Comparison of ENCODE assay signal across 10 cellular contexts in the genomic region with DNA sequence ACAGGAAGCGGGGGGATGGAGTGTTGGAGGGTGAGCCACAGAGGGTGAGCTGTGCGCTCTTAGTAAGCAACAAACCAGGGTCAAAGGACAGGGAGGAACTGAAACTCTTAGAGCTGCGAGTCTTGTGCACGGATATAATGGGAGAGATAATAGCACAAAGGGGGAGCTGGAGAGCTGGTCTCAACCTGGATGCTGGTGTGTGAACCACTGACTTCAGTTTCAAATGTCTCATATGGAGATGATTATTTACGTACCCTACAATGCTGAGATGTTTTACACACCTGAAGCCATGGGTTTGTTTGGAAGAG. TPM values are rescaled to one million over a fixed set of nuclear protein-coding genes. Genes with fewer than 3 reads are reported as not detected.
DNase-seq lines count a peak whose midpoint lies in the region; ATAC-seq and TF ChIP-seq lines count a peak whose summit lies in the region.
"Had no signal": no experiment of that assay in that cellular context is flagged by ENCODE, and none has a peak within 500 bp of the region (broad histone marks: within the 10 kb centered on the region; RNA-seq: fewer than 3 reads in every experiment).

No MANE protein-coding gene starts in this region.

- ATAC-seq in HG02970 (IDR thresholded peaks at IDR 0.05; ENCODE audit: low FRiP score, unreplicated experiment) = peak; percentile 98
- peak; percentile 99 for ATAC-seq in memory B cell (ENCODE audit: low read depth)
- no peak for ATAC-seq in stimulated activated naive CD8-positive, alpha-beta T cell treated with anti-CD3 and anti-CD28 coated beads, Interleukin-15, amount 100 ng/mL, for 72 hours

- H3K4me1 Mint-ChIP-seq in memory B cell = peaks cover 18% of the 10 kb centered on the region
- peaks cover 12 to 14% of the 10 kb centered on the region in 2 donors for H3K4me1 Mint-ChIP-seq in immature natural killer cell
- H3K4me1 Mint-ChIP-seq in activated T-cell treated with anti-CD3 and anti-CD28 coated beads, Interleukin-2, amount 50 U/mL, for 24 hours (ENCODE audit: low read depth) = peaks cover 7% of the 10 kb centered on the region
- H3K4me1 Mint-ChIP-seq in stimulated activated naive CD8-positive, alpha-beta T cell treated with anti-CD3 and anti-CD28 coated beads, Interleukin-15, amount 100 ng/mL, for 72 hours = peaks cover 12% of the 10 kb centered on the region

- H3K4me3 ChIP-seq in OCI-LY3 (ENCODE audit: low read length) = peak overlapping the region; percentile 28
- H3K4me3 ChIP-seq: lung, thoracic aorta had no signal

- no peaks in the 10 kb centered on the region for H3K27me3 ChIP-seq in OCI-LY3 (ENCODE audit: low read depth, low read length)

- H3K27me3 Mint-ChIP-seq in memory B cell (no peaks in the 10 kb centered on the region), immature natural killer cell (ENCODE audit: low read depth in 3 of 3) (peaks cover 4 to 7% (median 6%) of the 10 kb centered on the region in 3 donors)
- H3K27me3 Mint-ChIP-seq in activated T-cell treated with anti-CD3 and anti-CD28 coated beads, Interleukin-2, amount 50 U/mL, for 24 hours = peaks cover 3% of the 10 kb centered on the region
- H3K27me3 Mint-ChIP-seq in stimulated activated naive CD8-positive, alpha-beta T cell treated with anti-CD3 and anti-CD28 coated beads, Interleukin-15, amount 100 ng/mL, for 72 hours = peaks cover 17% of the 10 kb centered on the region

- H4K20me1 ChIP-seq in OCI-LY3 (ENCODE audit: insufficient read depth, low read length) = no peaks in the 10 kb centered on the region

- H3K9me3 Mint-ChIP-seq in memory B cell (no peaks in the 10 kb centered on the region), immature natural killer cell (no peaks in the 10 kb centered on the region)
- no peaks in the 10 kb centered on the region for H3K9me3 Mint-ChIP-seq in activated T-cell treated with anti-CD3 and anti-CD28 coated beads, Interleukin-2, amount 50 U/mL, for 24 hours
- no peaks in the 10 kb centered on the region for H3K9me3 Mint-ChIP-seq in stimulated activated naive CD8-positive, alpha-beta T cell treated with anti-CD3 and anti-CD28 coated beads, Interleukin-15, amount 100 ng/mL, for 72 hours

- peak; percentile 68 for TF ChIP-seq CTCF in OCI-LY3 (IDR thresholded peaks at IDR 0.05; ENCODE audit: low read depth, low read length)

- H3K4me1 ChIP-seq in OCI-LY3 (ENCODE audit: low read length) = peaks cover 23% of the 10 kb centered on the region

- H3K27ac ChIP-seq in OCI-LY3 (ENCODE audit: low read length) = no peak overlapping the region
- H3K27ac ChIP-seq: thoracic aorta had no signal

- H3K36me3 ChIP-seq in OCI-LY3 (replicated peaks; ENCODE audit: low read depth, low read length) = no peaks in the 10 kb centered on the region
- H3K36me3 ChIP-seq: thoracic aorta had no signal

- no peak overlapping the region for H3K9ac ChIP-seq in OCI-LY3 (ENCODE audit: low read length)

- DNase-seq in NCI-H82 (lab: John Stamatoyannopoulos, UW) (peak; percentile 1), NCI-H82 treated with DMSO at 0.1 percent for 48 hours (lab: John Stamatoyannopoulos, UW; ENCODE audit: unreplicated experiment) (no peak), memory B cell (ENCODE audit: low spot score in 2 of 2) (peak; percentile 14 to 41), immature natural killer cell (no peak)
- no peak for DNase-seq in activated T-cell treated with anti-CD3 and anti-CD28 coated beads, Interleukin-2, amount 50 U/mL, for 24 hours
- DNase-seq in stimulated activated naive CD8-positive, alpha-beta T cell treated with anti-CD3 and anti-CD28 coated beads, Interleukin-15, amount 100 ng/mL, for 72 hours = no peak

- H3K9me3 ChIP-seq in OCI-LY3 (ENCODE audit: insufficient read depth, low read length) = no peaks in the 10 kb centered on the region
- H3K9me3 ChIP-seq: thoracic aorta had no signal

- H2AFZ ChIP-seq in OCI-LY3 (ENCODE audit: low read depth, low read length) = 0 out of 2 replicates have a peak overlapping the region, but pooled peaks have one; percentile 8

- H3K4me2 ChIP-seq in OCI-LY3 (ENCODE audit: low read length) = peak overlapping the region; percentile 61

- no peaks in the 10 kb centered on the region for H3K79me2 ChIP-seq in OCI-LY3 (ENCODE audit: low read length)

- H3K36me3 Mint-ChIP-seq in memory B cell (no peaks in the 10 kb centered on the region), immature natural killer cell (no peaks in the 10 kb centered on the region)
- no peaks in the 10 kb centered on the region for H3K36me3 Mint-ChIP-seq in activated T-cell treated with anti-CD3 and anti-CD28 coated beads, Interleukin-2, amount 50 U/mL, for 24 hours (ENCODE audit: low read depth)

- H3K27ac Mint-ChIP-seq in memory B cell = no peak overlapping the region
- H3K27ac Mint-ChIP-seq in immature natural killer cell = peak overlapping the region in 1 of 6 donors; percentile 74
- no peak overlapping the region for H3K27ac Mint-ChIP-seq in activated T-cell treated with anti-CD3 and anti-CD28 coated beads, Interleukin-2, amount 50 U/mL, for 24 hours
- peak overlapping the region in 1 of 2 donors; percentile 58 for H3K27ac Mint-ChIP-seq in stimulated activated naive CD8-positive, alpha-beta T cell treated with anti-CD3 and anti-CD28 coated beads, Interleukin-15, amount 100 ng/mL, for 72 hours

- H3K4me3 Mint-ChIP-seq in memory B cell = no peak overlapping the region
- H3K4me3 Mint-ChIP-seq in immature natural killer cell = no peak overlapping the region
- no peak overlapping the region for H3K4me3 Mint-ChIP-seq in activated T-cell treated with anti-CD3 and anti-CD28 coated beads, Interleukin-2, amount 50 U/mL, for 24 hours
- H3K4me3 Mint-ChIP-seq in stimulated activated naive CD8-positive, alpha-beta T cell treated with anti-CD3 and anti-CD28 coated beads, Interleukin-15, amount 100 ng/mL, for 72 hours = no peak overlapping the region

RNA-seq across cellular contexts. Expression of a gene that starts 35.9 kb away (rescaled TPM):
- 10 to 100 TPM; 18.4 to 32.9 (median 26.1) TPM for polyA plus RNA-seq in immature natural killer cell

RNA-seq across cellular contexts. Expression of a gene that starts 37.5 kb away (rescaled TPM):
- polyA plus RNA-seq in immature natural killer cell = 10 to 100 TPM in 1 of 3 donors, 1 to 10 TPM in 2; 1.7 to 10.7 (median 3.5) TPM

Comparison
In these comparisons a context has a peak if more than half of its experiments do, and no peak if none do; other contexts are left out.
1. DNase-seq: peak in NCI-H82 (single experiment) and memory B cell (2 of 2); none in NCI-H82 treated with DMSO at 0.1 percent for 48 hours (single experiment), immature natural killer cell (0 of 3), activated T-cell treated with anti-CD3 and anti-CD28 coated beads, Interleukin-2, amount 50 U/mL, for 24 hours (single experiment) and stimulated activated naive CD8-positive, alpha-beta T cell treated with anti-CD3 and anti-CD28 coated beads, Interleukin-15, amount 100 ng/mL, for 72 hours (0 of 2).